ENCODE assay signal across 11 cellular contexts in the genomic region with DNA sequence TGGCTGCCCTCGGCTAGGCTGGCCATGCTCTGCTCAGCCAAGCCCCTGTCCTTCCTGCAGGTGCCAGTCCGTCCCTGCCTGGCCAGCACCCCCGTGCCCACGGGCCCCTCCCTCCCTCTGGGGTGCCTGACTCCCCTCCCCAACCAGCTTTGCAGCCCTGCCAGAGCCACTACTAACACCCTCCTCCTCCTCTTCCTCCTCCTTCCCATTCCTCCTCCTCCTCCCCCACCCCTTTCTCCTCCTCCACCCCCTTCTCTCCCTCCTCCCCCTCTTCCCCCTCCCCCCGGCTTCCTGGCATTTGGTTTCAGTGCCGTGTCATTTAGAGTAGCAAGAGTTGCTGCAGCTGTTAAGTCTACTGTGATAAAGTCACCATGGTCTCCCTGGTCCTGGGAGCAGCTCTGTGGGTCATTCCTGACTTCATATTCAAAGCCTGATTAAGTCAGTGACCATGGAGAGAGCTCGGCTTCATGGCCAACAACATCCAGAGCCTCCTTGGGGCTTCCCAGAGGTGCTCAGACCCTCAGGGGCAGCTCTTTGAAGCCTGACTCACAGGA.
DNase-seq lines count a peak whose midpoint lies in the region; ATAC-seq and TF ChIP-seq lines count a peak whose summit lies in the region.
"Had no signal": no experiment of that assay in that cellular context is flagged by ENCODE, and none has a peak within 500 bp of the region (broad histone marks: within the 10 kb centered on the region; RNA-seq: fewer than 3 reads in every experiment).

No MANE protein-coding gene starts in this region.

- peaks cover 18% of the 10 kb centered on the region for H3K4me1 Mint-ChIP-seq in progenitor cell of endocrine pancreas (ENCODE audit: low read depth)
- H3K4me1 Mint-ChIP-seq: activated B cell treated with CpG ODN at 0.5 μM for 24 hours had no signal

- intact Hi-C loops in heart left ventricle (cut with DNase I), result no loop called here
- intact Hi-C loops in dorsolateral prefrontal cortex (cut with DNase I), result no loop called here

- no peak for TF ChIP-seq EP300 in tibial nerve (IDR thresholded peaks at IDR 0.05)

- no peaks in the 10 kb centered on the region for H3K9me3 ChIP-seq in NT2/D1 (ENCODE audit: insufficient read depth, low read length)
- no peaks in the 10 kb centered on the region for H3K9me3 ChIP-seq in heart left ventricle
- no peaks in the 10 kb centered on the region for H3K9me3 ChIP-seq in tibial nerve

- H3K27ac ChIP-seq in heart left ventricle (peak overlapping the region in 8 of 12 donors; percentile 7 to 59 (median 44)), dorsolateral prefrontal cortex (no peak overlapping the region), tibial nerve (no peak overlapping the region)

- peak overlapping the region; percentile 33 for H3K27ac Mint-ChIP-seq in progenitor cell of endocrine pancreas
- H3K27ac Mint-ChIP-seq: activated B cell treated with CpG ODN at 0.5 μM for 24 hours had no signal

- no peaks in the 10 kb centered on the region for H3K9me3 Mint-ChIP-seq in progenitor cell of endocrine pancreas (ENCODE audit: low read depth)
- H3K9me3 Mint-ChIP-seq: activated B cell treated with CpG ODN at 0.5 μM for 24 hours had no signal

- WGBS in heart left ventricle, 4 donors, result 12 to 21% (median 16%) methylated on average over 6 to 7 of the region's 7 CpGs
- WGBS in tibial nerve, 2 donors, result 9 to 26% methylated on average over 6 to 7 of the region's 7 CpGs

- no peak for TF ChIP-seq POLR2A in heart left ventricle (IDR thresholded peaks at IDR 0.05)
- no peak for TF ChIP-seq POLR2A in tibial nerve (IDR thresholded peaks at IDR 0.05)

- H3K4me3 ChIP-seq in NT2/D1 (ENCODE audit: insufficient read length, low read depth) (peak overlapping the region; percentile 32), heart left ventricle (no peak overlapping the region), dorsolateral prefrontal cortex (no peak overlapping the region), tibial nerve (no peak overlapping the region)

- H3K36me3 Mint-ChIP-seq in progenitor cell of endocrine pancreas (ENCODE audit: insufficient read depth), result no peaks in the 10 kb centered on the region

- ATAC-seq in heart left ventricle, result peak in 3 of 4 donors; percentile 59 to 69 (median 60)

- peak overlapping the region; percentile 70 for H3K9ac ChIP-seq in NT2/D1 (ENCODE audit: insufficient read length, low read depth)

- DNase-seq in HCEC 1CT (peak; percentile 12), NT2/D1 (ENCODE audit: low read depth, low spot score) (no peak), heart left ventricle (peak in 2 of 5 donors; percentile 43 to 47), progenitor cell of endocrine pancreas (ENCODE audit: low spot score, unreplicated experiment) (no peak), dorsolateral prefrontal cortex (no peak), SW 1271 (lab: John Stamatoyannopoulos, UW) (no peak), tibial nerve (ENCODE audit: low spot score in 2 of 2) (no peak), NCI-H146 (lab: John Stamatoyannopoulos, UW) (no peak)
- DNase-seq: activated B cell treated with CpG ODN at 0.5 μM for 24 hours; activated effector memory CD4-positive, alpha-beta T cell treated with anti-CD3 and anti-CD28 coated beads, Interleukin-2, amount 50 U/mL, for 16 hours; mammary epithelial cell had no signal

- H3K27me3 ChIP-seq in NT2/D1 (ENCODE audit: insufficient read depth, insufficient read length) (no peaks in the 10 kb centered on the region), heart left ventricle (no peaks in the 10 kb centered on the region), dorsolateral prefrontal cortex (no peaks in the 10 kb centered on the region), tibial nerve (no peaks in the 10 kb centered on the region)

- no peaks in the 10 kb centered on the region for H3K27me3 Mint-ChIP-seq in progenitor cell of endocrine pancreas

- H3K4me3 Mint-ChIP-seq in progenitor cell of endocrine pancreas (ENCODE audit: low read depth), result no peak overlapping the region
- H3K4me3 Mint-ChIP-seq: activated B cell treated with CpG ODN at 0.5 μM for 24 hours had no signal

- H3K36me3 ChIP-seq in NT2/D1 (ENCODE audit: insufficient read depth, insufficient read length, low read length) (no peaks in the 10 kb centered on the region), heart left ventricle (no peaks in the 10 kb centered on the region), tibial nerve (no peaks in the 10 kb centered on the region)

- no peak for TF ChIP-seq CTCF in heart left ventricle (IDR thresholded peaks at IDR 0.05)
- no peak for TF ChIP-seq CTCF in progenitor cell of endocrine pancreas (IDR thresholded peaks at IDR 0.05; ENCODE audit: unreplicated experiment)
- no peak for TF ChIP-seq CTCF in dorsolateral prefrontal cortex (IDR thresholded peaks at IDR 0.05 in 54 of 56, conservative IDR thresholded peaks at IDR 0.05 in 2 of 56; ENCODE audit: low read depth in 1 of 56, partially characterized antibody in 56 of 56)
- TF ChIP-seq CTCF in tibial nerve (IDR thresholded peaks at IDR 0.05), result no peak

- peaks cover 17% of the 10 kb centered on the region for H3K4me1 ChIP-seq in NT2/D1 (ENCODE audit: insufficient read depth, insufficient read length)
- peaks cover 0 to 27% (median 12%) of the 10 kb centered on the region in 12 donors for H3K4me1 ChIP-seq in heart left ventricle
- H3K4me1 ChIP-seq in tibial nerve, result peaks cover 0 to 18% (median 3%) of the 10 kb centered on the region in 4 donors

Comparison
In these comparisons a context has a peak if more than half of its experiments do, and no peak if none do; other contexts are left out.
1. H3K27ac ChIP-seq: peak in heart left ventricle (8 of 12); none in dorsolateral prefrontal cortex (0 of 59) and tibial nerve (0 of 4).